Comparison of ENCODE assay signal across 8 cellular contexts in genomic region chr1:96721382-96722160, GRCh38. TPM values are rescaled to one million over a fixed set of nuclear protein-coding genes. Genes with fewer than 3 reads are reported as not detected.
DNase-seq lines count a peak whose midpoint lies in the region; ATAC-seq and TF ChIP-seq lines count a peak whose summit lies in the region.

Gene PTBP2 (plus strand): TSS chr1:96721784. CDS start chr1:96721865, 81 bp downstream.

- no peak for TF ChIP-seq CTCF in psoas muscle (IDR thresholded peaks at IDR 0.05)

- peak within 1 kb of the TSS; percentile 95 for H3K4me3 Mint-ChIP-seq in T-helper 17 cell

- H3K4me1 ChIP-seq in psoas muscle (peaks cover 15% of the 10 kb centered on the region), urinary bladder (ENCODE audit: insufficient read depth) (peaks cover 1% of the 10 kb centered on the region)

- peak within 1 kb of the TSS; percentile 94 for H3K27ac ChIP-seq in psoas muscle
- H3K27ac ChIP-seq in urinary bladder (ENCODE audit: low read depth), result peak within 1 kb of the TSS; percentile 65

- peaks cover 14% of the 10 kb centered on the region for H3K4me1 Mint-ChIP-seq in T-helper 17 cell

- H3K36me3 Mint-ChIP-seq in T-helper 17 cell (ENCODE audit: low read depth), result peaks cover 3% of the 10 kb centered on the region

- peak; percentile 95 for ATAC-seq in HG02763 (IDR thresholded peaks at IDR 0.05; ENCODE audit: unreplicated experiment)
- peak; percentile 90 for ATAC-seq in T-helper 17 cell
- ATAC-seq in left ventricle myocardium superior, result peak; percentile 97
- ATAC-seq in psoas muscle, result peak; percentile 95 to 97 (median 96)

- peak within 1 kb of the TSS; percentile 96 for H3K4me3 ChIP-seq in psoas muscle
- H3K4me3 ChIP-seq in urinary bladder (ENCODE audit: low read depth, low read length), result peak within 1 kb of the TSS; percentile 86

- intact Hi-C loops in left ventricle myocardium superior (cut with micrococcal nuclease) (no loop called here), psoas muscle (cut with DNase I) (no loop called here)

- TF ChIP-seq POLR2A in GM15510 (IDR thresholded peaks at IDR 0.05; ENCODE audit: borderline replicate concordance, extremely low read depth, insufficient read length), result peak; percentile 59

- H3K27me3 Mint-ChIP-seq in T-helper 17 cell, result no peaks in the 10 kb centered on the region

- peaks cover 0 to 18% of the 10 kb centered on the region in 2 donors for H3K36me3 ChIP-seq in psoas muscle (ENCODE audit: insufficient read depth in 1 of 2, low read depth in 1 of 2)
- no peaks in the 10 kb centered on the region for H3K36me3 ChIP-seq in urinary bladder (ENCODE audit: insufficient read depth)

- no peaks in the 10 kb centered on the region for H3K27me3 ChIP-seq in psoas muscle (ENCODE audit: insufficient read depth in 3 of 3, low read length in 2 of 3)

- WGBS in psoas muscle, 3 donors, result 0 to 1% (median 0%) methylated on average over 48 to 77 of the region's 77 CpGs
- under 1% methylated on average over 77 of the region's 77 CpGs for WGBS in urinary bladder

- peak within 1 kb of the TSS; percentile 90 for H3K27ac Mint-ChIP-seq in T-helper 17 cell

- no peaks in the 10 kb centered on the region for H3K9me3 ChIP-seq in T-helper 17 cell (ENCODE audit: control insufficient read depth, low read length, poor library complexity, severe bottlenecking)
- H3K9me3 ChIP-seq in psoas muscle, result no peaks in the 10 kb centered on the region

- DNase-seq in NCI-H128 (lab: John Stamatoyannopoulos, UW; ENCODE audit: unreplicated experiment) (peak; percentile 62), T-helper 17 cell (peak; percentile 70 to 81 (median 72)), amniotic stem cell (lab: John Stamatoyannopoulos, UW) (peak; percentile 47), left ventricle myocardium superior (peak; percentile 90), psoas muscle (peak; percentile 84 to 92)

RNA-seq across cellular contexts. Expression of gene PTBP2, which starts in this region (rescaled TPM):
- total RNA-seq in T-helper 17 cell, result 10 to 100 TPM; 25.9 to 28.6 TPM
- 12.4 TPM for total RNA-seq in left ventricle myocardium superior
- 10 to 100 TPM in 3 of 4 donors, 1 to 10 TPM in 1; 9.2 to 20.3 (median 15.1) TPM for total RNA-seq in psoas muscle
- 1 to 10 TPM; 5.5 to 9.3 (median 6.9) TPM for polyA plus RNA-seq in psoas muscle
- 197 TPM for total RNA-seq in urinary bladder
- 28.6 TPM for polyA plus RNA-seq in urinary bladder

Comparison
In these comparisons a context has a peak if more than half of its experiments do, and no peak if none do; other contexts are left out.
1. Peak in every context shown above with its lines: DNase-seq, ATAC-seq, H3K4me3 ChIP-seq and H3K27ac ChIP-seq.